In the genomic region with DNA sequence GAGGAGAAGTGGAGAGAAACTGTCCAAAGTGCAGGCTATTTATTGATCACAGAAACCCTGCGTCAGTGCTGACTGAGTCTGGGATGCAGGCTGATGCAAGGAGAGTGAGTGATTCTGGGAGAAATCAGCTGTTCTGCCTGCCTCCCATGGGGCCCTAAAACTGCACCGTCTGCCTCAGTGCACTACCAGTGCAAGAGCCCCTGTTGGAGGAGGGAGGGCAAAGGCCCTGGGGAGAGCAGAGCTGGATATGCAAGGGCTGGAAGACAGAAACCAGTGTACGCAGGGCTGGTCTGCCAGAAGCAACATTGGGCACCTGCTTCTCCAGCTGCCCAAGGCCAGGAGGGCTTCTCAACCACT, we compare ENCODE assay signal across 13 cellular contexts. TPM values are rescaled to one million over a fixed set of nuclear protein-coding genes. Genes with fewer than 3 reads are reported as not detected.
A peak's percentile ranks its signal among the peaks of the same experiment; 100 is the strongest.
DNase-seq lines count a peak whose midpoint lies in the region; ATAC-seq, FAIRE-seq and TF ChIP-seq lines count a peak whose summit lies in the region.
"Had no signal": no experiment of that assay in that cellular context is flagged by ENCODE, and none has a peak within 500 bp of the region (broad histone marks: within the 10 kb centered on the region; RNA-seq: fewer than 3 reads in every experiment).

No MANE protein-coding gene starts in this region.

- 76% methylated on average over 3 of the region's 3 CpGs for WGBS in hepatocyte (ENCODE audit: low lambda C conversion rate, missing lambda C conversion rate)
- 28 to 49% (median 43%) methylated on average over 3 of the region's 3 CpGs for WGBS in small intestine, 3 donors

- H3K27me3 Mint-ChIP-seq in Calu3 (ENCODE audit: unreplicated experiment): no peaks in the 10 kb centered on the region

- H3K4me3 ChIP-seq in hepatocyte: no peak overlapping the region
- no peak overlapping the region for H3K4me3 ChIP-seq in small intestine (ENCODE audit: low read depth in 1 of 2, low read length in 2 of 2)

- H3K27ac ChIP-seq in angular gyrus (ENCODE audit: low read depth, low read length) (peak overlapping the region; percentile 96), hepatocyte (peak overlapping the region; percentile 74), small intestine (ENCODE audit: low read depth in 1 of 2, low read length in 1 of 2) (peak overlapping the region in 1 of 2 donors; percentile 50)

- H2AFZ ChIP-seq in hepatocyte: no peak overlapping the region

- peaks cover 50% of the 10 kb centered on the region for H3K4me1 Mint-ChIP-seq in Calu3 (ENCODE audit: low read depth, unreplicated experiment)
- H3K4me1 Mint-ChIP-seq: WTC11 had no signal

- H3K79me2 ChIP-seq in hepatocyte: no peaks in the 10 kb centered on the region

- intact Hi-C loops in Calu3 (cut with micrococcal nuclease; ENCODE audit: unreplicated experiment): loop anchor here (2.0 kb wide), 2 partner anchors 31 to 41 kb away; no protein-coding TSS in a partner anchor

- CTCF ChIA-PET in Calu3 (lab: Charles Lee): interaction anchor here (1.2 to 1.3 kb wide), 3 partner anchors 26 to 408 kb away, joined by 3 to 10 read pairs (median 3); a partner anchor contains a TSS

- BruUV-seq in Calu3 (replicated peaks; lab: Mats Ljungman, UMichigan): no TSS peak

- peak; percentile 28 for DNase-seq in Calu3
- no peak for DNase-seq in hepatocyte (ENCODE audit: low spot score)
- peak; percentile 45 for DNase-seq in small intestine
- no peak for DNase-seq in activated naive CD4-positive, alpha-beta T cell treated with anti-CD3 and anti-CD28 coated beads, Interleukin-2, amount 50 U/mL, for 72 hours (ENCODE audit: low spot score in 2 of 2)
- no peak for DNase-seq in hepatic stellate cell (ENCODE audit: low spot score)
- DNase-seq in NCI-H1417 treated with DMSO at 0.1 percent for 48 hours (lab: John Stamatoyannopoulos, UW): no peak
- DNase-seq in mesenteric fat pad (ENCODE audit: low spot score): no peak
- DNase-seq: activated T-cell treated with anti-CD3 and anti-CD28 coated beads, Interleukin-2, amount 50 U/mL, for 24 hours; NCI-H1436 treated with DMSO at 0.1 percent for 48 hours; NCI-H774 had no signal

- TF ChIP-seq CTCF in Calu3 (IDR thresholded peaks at IDR 0.05; ENCODE audit: unreplicated experiment) (no peak), hepatocyte (IDR thresholded peaks at IDR 0.05; ENCODE audit: poor library complexity) (no peak)

- H3K27ac Mint-ChIP-seq in Calu3 (ENCODE audit: unreplicated experiment): peak overlapping the region; percentile 99
- no peak overlapping the region for H3K27ac Mint-ChIP-seq in activated naive CD4-positive, alpha-beta T cell treated with anti-CD3 and anti-CD28 coated beads, Interleukin-2, amount 50 U/mL, for 72 hours
- H3K27ac Mint-ChIP-seq: activated T-cell treated with anti-CD3 and anti-CD28 coated beads, Interleukin-2, amount 50 U/mL, for 24 hours; CD8-positive, alpha-beta T cell; WTC11 had no signal

- FAIRE-seq in small intestine (lab: Jason Lieb, UNC): no peak

- no peaks in the 10 kb centered on the region for H4K20me1 ChIP-seq in hepatocyte (ENCODE audit: insufficient read depth, poor library complexity, severe bottlenecking)

- H3K9me2 ChIP-seq in hepatocyte (replicated peaks; ENCODE audit: insufficient read depth): no peaks in the 10 kb centered on the region

- no peaks in the 10 kb centered on the region for H3K27me3 ChIP-seq in hepatocyte
- no peaks in the 10 kb centered on the region for H3K27me3 ChIP-seq in small intestine (ENCODE audit: control insufficient read depth in 2 of 2, insufficient read depth in 2 of 2, low read length in 2 of 2)

- peaks cover 18% of the 10 kb centered on the region for H3K36me3 Mint-ChIP-seq in Calu3 (ENCODE audit: insufficient read depth, unreplicated experiment)
- no peaks in the 10 kb centered on the region for H3K36me3 Mint-ChIP-seq in activated naive CD4-positive, alpha-beta T cell treated with anti-CD3 and anti-CD28 coated beads, Interleukin-2, amount 50 U/mL, for 72 hours
- H3K36me3 Mint-ChIP-seq: CD8-positive, alpha-beta T cell; WTC11 had no signal

- H3K4me3 Mint-ChIP-seq in Calu3 (ENCODE audit: low read depth, unreplicated experiment): peak overlapping the region; percentile 55
- H3K4me3 Mint-ChIP-seq: activated T-cell treated with anti-CD3 and anti-CD28 coated beads, Interleukin-2, amount 50 U/mL, for 24 hours; CD8-positive, alpha-beta T cell; WTC11 had no signal

- no peaks in the 10 kb centered on the region for H3K9me3 Mint-ChIP-seq in Calu3 (ENCODE audit: low read depth, unreplicated experiment)
- peaks cover 0 to 3% of the 10 kb centered on the region in 2 donors for H3K9me3 Mint-ChIP-seq in activated naive CD4-positive, alpha-beta T cell treated with anti-CD3 and anti-CD28 coated beads, Interleukin-2, amount 50 U/mL, for 72 hours
- H3K9me3 Mint-ChIP-seq: activated T-cell treated with anti-CD3 and anti-CD28 coated beads, Interleukin-2, amount 50 U/mL, for 24 hours; WTC11 had no signal

- no peaks in the 10 kb centered on the region for H3K36me3 ChIP-seq in hepatocyte (replicated peaks; ENCODE audit: insufficient read depth, low read depth)
- H3K36me3 ChIP-seq in small intestine (ENCODE audit: control insufficient read depth in 2 of 2, insufficient read depth in 2 of 2, low read length in 2 of 2): no peaks in the 10 kb centered on the region

- no peak for ATAC-seq in activated naive CD4-positive, alpha-beta T cell treated with anti-CD3 and anti-CD28 coated beads, Interleukin-2, amount 50 U/mL, for 72 hours
- ATAC-seq: CD8-positive, alpha-beta T cell; WTC11 had no signal

- H3K9me3 ChIP-seq in hepatocyte (ENCODE audit: low read depth) (no peaks in the 10 kb centered on the region), small intestine (ENCODE audit: control insufficient read depth, low read depth) (no peaks in the 10 kb centered on the region)

- H3K4me2 ChIP-seq in hepatocyte: peak overlapping the region; percentile 0

- H3K4me1 ChIP-seq in hepatocyte (ENCODE audit: insufficient read depth): peaks cover 27% of the 10 kb centered on the region
- H3K4me1 ChIP-seq in small intestine (ENCODE audit: control insufficient read depth in 2 of 2, insufficient read depth in 1 of 2, low read depth in 1 of 2, low read length in 1 of 2): peaks cover 4% of the 10 kb centered on the region in 2 donors

RNA-seq across cellular contexts. Expression of a gene that starts 42.5 kb away (rescaled TPM):
- total RNA-seq in Calu3 (2022) (77.2 and 80.4 TPM in 2 replicates), hepatocyte (54.1 and 56.9 TPM in 2 replicates), mesenteric fat pad (64.5 TPM)
- polyA plus RNA-seq in hepatocyte (41.4 and 50.1 TPM in 2 replicates), small intestine (10 to 100 TPM in 1 of 3 donors, 1 to 10 TPM in 2; 6.0 to 16.8 (median 9.5) TPM)
- total RNA-seq in activated naive CD4-positive, alpha-beta T cell treated with anti-CD3 and anti-CD28 coated beads, Interleukin-2, amount 50 U/mL, for 72 hours: 1 to 10 TPM; 5.4 to 8.8 TPM

Comparison
In these comparisons a context has a peak if more than half of its experiments do, and no peak if none do; other contexts are left out.
1. DNase-seq: peak in Calu3 (single experiment) and small intestine (single experiment); none in hepatocyte (single experiment), activated naive CD4-positive, alpha-beta T cell treated with anti-CD3 and anti-CD28 coated beads, Interleukin-2, amount 50 U/mL, for 72 hours (0 of 2), hepatic stellate cell (single experiment), NCI-H1417 treated with DMSO at 0.1 percent for 48 hours (single experiment) and mesenteric fat pad (single experiment).